Comparison of ENCODE assay signal across 9 cellular contexts in the genomic region with DNA sequence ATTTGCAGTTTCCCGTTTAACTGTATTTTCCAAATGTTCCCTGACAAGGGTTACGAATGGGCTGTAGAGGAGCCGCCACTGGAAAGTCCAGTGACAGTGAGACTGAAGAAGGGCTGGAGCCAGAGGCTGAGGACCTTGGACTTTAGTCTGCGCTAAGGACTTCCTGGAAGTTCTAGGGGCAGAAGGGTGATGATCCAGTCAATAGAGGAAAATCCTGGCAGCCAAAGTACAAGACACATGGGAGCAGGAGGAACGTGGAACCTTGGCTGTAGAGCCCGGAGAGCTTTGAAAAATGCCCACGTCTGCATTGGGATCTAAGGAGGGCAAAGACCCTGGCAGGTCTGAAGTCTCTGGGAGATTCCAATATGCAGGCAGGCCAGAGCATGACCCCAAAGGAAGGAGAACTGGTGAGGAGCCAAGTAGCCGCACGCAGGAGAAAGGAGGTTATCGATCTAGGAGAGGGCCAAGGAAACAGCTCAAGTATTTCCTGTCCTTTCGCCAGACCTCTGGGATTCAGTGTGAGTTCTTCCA. TPM values are rescaled to one million over a fixed set of nuclear protein-coding genes. Genes with fewer than 3 reads are reported as not detected.
DNase-seq lines count a peak whose midpoint lies in the region; ATAC-seq and TF ChIP-seq lines count a peak whose summit lies in the region.
"Had no signal": no experiment of that assay in that cellular context is flagged by ENCODE, and none has a peak within 500 bp of the region (broad histone marks: within the 10 kb centered on the region; RNA-seq: fewer than 3 reads in every experiment).

No MANE protein-coding gene starts in this region.

- peak overlapping the region; percentile 27 for H3K27ac ChIP-seq in parathyroid adenoma

- H3K4me1 ChIP-seq in parathyroid adenoma: peaks cover 74% of the 10 kb centered on the region

- no peak overlapping the region for H3K4me2 ChIP-seq in parathyroid adenoma (ENCODE audit: low read length)

- peak overlapping the region; percentile 95 for H3K27ac Mint-ChIP-seq in activated B cell treated with CpG ODN at 0.5 μM for 24 hours

- H3K27me3 Mint-ChIP-seq in activated B cell treated with CpG ODN at 0.5 μM for 24 hours: no peaks in the 10 kb centered on the region

- peaks cover 97% of the 10 kb centered on the region for H3K4me1 Mint-ChIP-seq in activated B cell treated with CpG ODN at 0.5 μM for 24 hours

- ATAC-seq in activated B cell treated with CpG ODN at 0.5 μM for 24 hours (ENCODE audit: low read depth) (no peak), HG02938 (IDR thresholded peaks at IDR 0.05; ENCODE audit: unreplicated experiment) (no peak), HG03378 (IDR thresholded peaks at IDR 0.05; ENCODE audit: unreplicated experiment) (no peak)

- peaks cover 20% of the 10 kb centered on the region for H3K79me2 ChIP-seq in parathyroid adenoma

- no peaks in the 10 kb centered on the region for H3K27me3 ChIP-seq in parathyroid adenoma (ENCODE audit: control insufficient read depth, insufficient read depth, low read length)

- H3K9me3 Mint-ChIP-seq in activated B cell treated with CpG ODN at 0.5 μM for 24 hours: peaks cover 2% of the 10 kb centered on the region

- POLR2A ChIA-PET in activated B cell treated with CpG ODN at 0.5 μM for 24 hours (lab: Charles Lee): interaction anchor here (1.3 to 2.8 kb wide), 5 partner anchors 28 to 123 kb away, joined by 3 to 14 read pairs (median 3); partner anchors contain the start of gene MBP

- no peak overlapping the region for H3K9ac ChIP-seq in parathyroid adenoma

- TF ChIP-seq CTCF in activated B cell treated with CpG ODN at 0.5 μM for 24 hours (IDR thresholded peaks at IDR 0.05) (no peak), fibroblast of pulmonary artery (IDR thresholded peaks at IDR 0.05; ENCODE audit: low read length, missing control alignments) (no peak), parathyroid adenoma (IDR thresholded peaks at IDR 0.05) (no peak)

- CTCF ChIA-PET in activated B cell treated with CpG ODN at 0.5 μM for 24 hours (lab: Charles Lee): interaction anchor here (1.8 kb wide), 1 partner anchor 35 kb away, joined by 6 read pairs; no protein-coding TSS in a partner anchor

- H3K4me3 ChIP-seq in fibroblast of pulmonary artery (replicated peaks; ENCODE audit: low read depth, low read length) (no peak overlapping the region), parathyroid adenoma (ENCODE audit: low read depth, low read length) (no peak overlapping the region)

- H2AFZ ChIP-seq in parathyroid adenoma: no peak overlapping the region

- no peak overlapping the region for H3K4me3 Mint-ChIP-seq in activated B cell treated with CpG ODN at 0.5 μM for 24 hours

- DNase-seq in EL (peak; percentile 23), activated B cell treated with CpG ODN at 0.5 μM for 24 hours (no peak), fibroblast of pulmonary artery (ENCODE audit: low read depth) (peak; percentile 79), kidney glomerular epithelial cell (lab: John Stamatoyannopoulos, UW) (no peak), cerebellar nuclear complex (lab: John Stamatoyannopoulos, UW) (no peak)
- DNase-seq: activated CD4-positive, alpha-beta T cell treated with anti-CD3 and anti-CD28 coated beads, Interleukin-2, amount 50 U/mL, for 48 hours had no signal

- intact Hi-C loops in activated B cell treated with CpG ODN at 0.5 μM for 24 hours (cut with micrococcal nuclease): loop anchor here (5.0 kb wide), 1 partner anchor 102 kb away; no protein-coding TSS in a partner anchor

- H3K9me3 ChIP-seq in parathyroid adenoma (ENCODE audit: control insufficient read depth, low read length): no peaks in the 10 kb centered on the region

- H3K36me3 Mint-ChIP-seq in activated B cell treated with CpG ODN at 0.5 μM for 24 hours (ENCODE audit: low read depth): peaks cover 60% of the 10 kb centered on the region

- no peaks in the 10 kb centered on the region for H3K36me3 ChIP-seq in parathyroid adenoma (ENCODE audit: control insufficient read depth, insufficient read depth, low read length)

RNA-seq across cellular contexts. Expression of gene MBP, which starts 28.5 kb away (rescaled TPM):
- total RNA-seq in activated B cell treated with CpG ODN at 0.5 μM for 24 hours: 88.0 and 92.7 TPM in 2 replicates

Comparison
In these comparisons a context has a peak if more than half of its experiments do, and no peak if none do; other contexts are left out.
1. DNase-seq: peak in EL (single experiment) and fibroblast of pulmonary artery (single experiment); none in activated B cell treated with CpG ODN at 0.5 μM for 24 hours (single experiment), kidney glomerular epithelial cell (single experiment) and cerebellar nuclear complex (0 of 2).